In genomic region chr2:9937258-9937657, GRCh38 we compare ENCODE assay signal across 18 cellular contexts. TPM values are rescaled to one million over a fixed set of nuclear protein-coding genes. Genes with fewer than 3 reads are reported as not detected.
DNase-seq lines count a peak whose midpoint lies in the region; ATAC-seq and TF ChIP-seq lines count a peak whose summit lies in the region.
"Had no signal": no experiment of that assay in that cellular context is flagged by ENCODE, and none has a peak within 500 bp of the region (broad histone marks: within the 10 kb centered on the region; RNA-seq: fewer than 3 reads in every experiment).

No MANE protein-coding gene starts in this region.

- no peak for ATAC-seq in stimulated activated naive CD8-positive, alpha-beta T cell treated with anti-CD3 and anti-CD28 coated beads, Interleukin-15, amount 100 ng/mL, for 72 hours
- ATAC-seq in WTC11 = no peak
- ATAC-seq: CD8-positive, alpha-beta T cell had no signal

- DNase-seq in stimulated activated naive CD8-positive, alpha-beta T cell treated with anti-CD3 and anti-CD28 coated beads, Interleukin-15, amount 100 ng/mL, for 72 hours = no peak
- DNase-seq in WTC11 (ENCODE audit: low spot score) = no peak
- DNase-seq in neural progenitor cell (ENCODE audit: low spot score) = no peak
- no peak for DNase-seq in epidermal melanocyte (ENCODE audit: insufficient read length, low spot score)
- no peak for DNase-seq in NCI-H1105 (lab: John Stamatoyannopoulos, UW)
- DNase-seq: AML-193; Caco-2; Calu3; CD4-positive, alpha-beta T cell; CD8-positive, alpha-beta T cell; DMS79 treated with DMSO at 0.1 percent for 48 hours; GF-D8 had no signal

- H3K4me3 Mint-ChIP-seq in stimulated activated naive CD8-positive, alpha-beta T cell treated with anti-CD3 and anti-CD28 coated beads, Interleukin-15, Interleukin-2, amounts not matched to agents 100 ng/mL and 50 ng/mL, for 24 hours = no peak overlapping the region
- no peak overlapping the region for H3K4me3 Mint-ChIP-seq in stimulated activated naive CD8-positive, alpha-beta T cell treated with anti-CD3 and anti-CD28 coated beads, Interleukin-15, amount 100 ng/mL, for 72 hours
- no peak overlapping the region for H3K4me3 Mint-ChIP-seq in WTC11
- no peak overlapping the region for H3K4me3 Mint-ChIP-seq in neural progenitor cell
- H3K4me3 Mint-ChIP-seq: B cell; CD4-positive, alpha-beta T cell; CD8-positive, alpha-beta T cell had no signal

- peaks cover 5% of the 10 kb centered on the region for H3K4me1 Mint-ChIP-seq in stimulated activated naive CD8-positive, alpha-beta T cell treated with anti-CD3 and anti-CD28 coated beads, Interleukin-15, Interleukin-2, amounts not matched to agents 100 ng/mL and 50 ng/mL, for 24 hours (ENCODE audit: low read depth)
- H3K4me1 Mint-ChIP-seq in stimulated activated naive CD8-positive, alpha-beta T cell treated with anti-CD3 and anti-CD28 coated beads, Interleukin-15, amount 100 ng/mL, for 72 hours = no peaks in the 10 kb centered on the region
- H3K4me1 Mint-ChIP-seq in WTC11 (peaks cover 26% of the 10 kb centered on the region), neural progenitor cell (peaks cover 15% of the 10 kb centered on the region)
- H3K4me1 Mint-ChIP-seq: B cell had no signal

- no peak overlapping the region for H2AFZ ChIP-seq in neural progenitor cell (replicated peaks)

- peak overlapping the region; percentile 63 for H3K27ac Mint-ChIP-seq in stimulated activated naive CD8-positive, alpha-beta T cell treated with anti-CD3 and anti-CD28 coated beads, Interleukin-15, Interleukin-2, amounts not matched to agents 100 ng/mL and 50 ng/mL, for 24 hours
- peak overlapping the region in 1 of 2 donors; percentile 34 for H3K27ac Mint-ChIP-seq in stimulated activated naive CD8-positive, alpha-beta T cell treated with anti-CD3 and anti-CD28 coated beads, Interleukin-15, amount 100 ng/mL, for 72 hours
- H3K27ac Mint-ChIP-seq in WTC11 = peak overlapping the region; percentile 86; the same call in 1 of the 2 replicates
- no peak overlapping the region for H3K27ac Mint-ChIP-seq in neural progenitor cell
- H3K27ac Mint-ChIP-seq: B cell; CD4-positive, alpha-beta T cell; CD8-positive, alpha-beta T cell had no signal

- no peaks in the 10 kb centered on the region for H3F3A ChIP-seq in neural progenitor cell (ENCODE audit: low read depth)

- no peaks in the 10 kb centered on the region for H3K9me3 Mint-ChIP-seq in stimulated activated naive CD8-positive, alpha-beta T cell treated with anti-CD3 and anti-CD28 coated beads, Interleukin-15, Interleukin-2, amounts not matched to agents 100 ng/mL and 50 ng/mL, for 24 hours
- H3K9me3 Mint-ChIP-seq in stimulated activated naive CD8-positive, alpha-beta T cell treated with anti-CD3 and anti-CD28 coated beads, Interleukin-15, amount 100 ng/mL, for 72 hours = no peaks in the 10 kb centered on the region
- peaks cover 8% of the 10 kb centered on the region; the same call in 1 of the 2 replicates for H3K9me3 Mint-ChIP-seq in WTC11
- H3K9me3 Mint-ChIP-seq in neural progenitor cell = no peaks in the 10 kb centered on the region
- H3K9me3 Mint-ChIP-seq: CD4-positive, alpha-beta T cell; CD8-positive, alpha-beta T cell had no signal

- H3K4me3 ChIP-seq in neural progenitor cell = no peak overlapping the region
- H3K4me3 ChIP-seq: A549; BLaER1 treated with 17β-estradiol and CSF1 and Interleukin-3, amounts not matched to agents 10 nM and 100 nM had no signal

- CTCF ChIA-PET in WTC11 (lab: Charles Lee) = interaction anchor here (0.7 kb wide), 1 partner anchor 167 kb away, joined by 3 read pairs; no protein-coding TSS in a partner anchor

- no peaks in the 10 kb centered on the region for H3K79me2 ChIP-seq in neural progenitor cell (ENCODE audit: low read depth)

- H3K9ac ChIP-seq in neural progenitor cell = no peak overlapping the region
- H3K9ac ChIP-seq: BLaER1 treated with 17β-estradiol and CSF1 and Interleukin-3, amounts not matched to agents 10 nM and 100 nM had no signal

- no peak overlapping the region for H3K4me2 ChIP-seq in neural progenitor cell
- H3K4me2 ChIP-seq: A549; BLaER1 treated with 17β-estradiol and CSF1 and Interleukin-3, amounts not matched to agents 10 nM and 100 nM had no signal

- POLR2A ChIA-PET in WTC11 (lab: Charles Lee) = no interaction called here

- TF ChIP-seq CTCF in WTC11 (IDR thresholded peaks at IDR 0.05) (no peak), neural progenitor cell (IDR thresholded peaks at IDR 0.05) (no peak)

- no peaks in the 10 kb centered on the region for H3K9me3 ChIP-seq in neural progenitor cell (ENCODE audit: low read depth)
- H3K9me3 ChIP-seq: A549; BLaER1 treated with 17β-estradiol and CSF1 and Interleukin-3, amounts not matched to agents 10 nM and 100 nM; Caco-2 had no signal

- no peaks in the 10 kb centered on the region for H3K27me3 ChIP-seq in neural progenitor cell
- H3K27me3 ChIP-seq: BLaER1 treated with 17β-estradiol and CSF1 and Interleukin-3, amounts not matched to agents 10 nM and 100 nM had no signal

- H3K36me3 ChIP-seq in neural progenitor cell = peaks cover 13% of the 10 kb centered on the region

- peak overlapping the region; percentile 53 for H3K27ac ChIP-seq in neural progenitor cell
- H3K27ac ChIP-seq: 22Rv1; A549; BLaER1 treated with 17β-estradiol and CSF1 and Interleukin-3, amounts not matched to agents 10 nM and 100 nM; C4-2B had no signal

- peaks cover 23% of the 10 kb centered on the region for H3K36me3 Mint-ChIP-seq in stimulated activated naive CD8-positive, alpha-beta T cell treated with anti-CD3 and anti-CD28 coated beads, Interleukin-15, Interleukin-2, amounts not matched to agents 100 ng/mL and 50 ng/mL, for 24 hours (ENCODE audit: low read depth)
- H3K36me3 Mint-ChIP-seq in WTC11 (peaks cover 30% of the 10 kb centered on the region), neural progenitor cell (peaks cover 18% of the 10 kb centered on the region)

- H4K20me1 ChIP-seq in neural progenitor cell (ENCODE audit: low read depth) = no peaks in the 10 kb centered on the region
- H4K20me1 ChIP-seq: BLaER1 treated with 17β-estradiol and CSF1 and Interleukin-3, amounts not matched to agents 10 nM and 100 nM had no signal

- no peaks in the 10 kb centered on the region for H3K27me3 Mint-ChIP-seq in stimulated activated naive CD8-positive, alpha-beta T cell treated with anti-CD3 and anti-CD28 coated beads, Interleukin-15, Interleukin-2, amounts not matched to agents 100 ng/mL and 50 ng/mL, for 24 hours
- H3K27me3 Mint-ChIP-seq in stimulated activated naive CD8-positive, alpha-beta T cell treated with anti-CD3 and anti-CD28 coated beads, Interleukin-15, amount 100 ng/mL, for 72 hours = no peaks in the 10 kb centered on the region
- H3K27me3 Mint-ChIP-seq in WTC11 (ENCODE audit: low read depth) = no peaks in the 10 kb centered on the region
- no peaks in the 10 kb centered on the region for H3K27me3 Mint-ChIP-seq in neural progenitor cell (ENCODE audit: insufficient read depth, low read depth)
- H3K27me3 Mint-ChIP-seq: CD4-positive, alpha-beta T cell had no signal

- H3K4me1 ChIP-seq in neural progenitor cell = peaks cover 13% of the 10 kb centered on the region
- H3K4me1 ChIP-seq: BLaER1 treated with 17β-estradiol and CSF1 and Interleukin-3, amounts not matched to agents 10 nM and 100 nM had no signal

TF ChIP-seq in WTC11, 78 proteins besides CTCF, POLR2A, EP300 and RAD21:
- TF ChIP-seq GABPB1 (CRISPR knock-in tag; IDR thresholded peaks at IDR 0.05) = no peak
- no peak for TF ChIP-seq NR2C2 (CRISPR knock-in tag; IDR thresholded peaks at IDR 0.05)
- TF ChIP-seq TP53 (CRISPR knock-in tag; IDR thresholded peaks at IDR 0.05) = no peak
- no peak for TF ChIP-seq ZNF671 (CRISPR knock-in tag; IDR thresholded peaks at IDR 0.05)
- no peak for TF ChIP-seq MLX (CRISPR knock-in tag; IDR thresholded peaks at IDR 0.05)
- no peak for TF ChIP-seq ZNF317 (CRISPR knock-in tag; IDR thresholded peaks at IDR 0.05; ENCODE audit: borderline replicate concordance, low read depth)
- TF ChIP-seq NR3C1 (CRISPR knock-in tag; conservative IDR thresholded peaks at IDR 0.05; ENCODE audit: low read depth) = no peak
- no peak for TF ChIP-seq ZBTB21 (CRISPR knock-in tag; IDR thresholded peaks at IDR 0.05; ENCODE audit: borderline replicate concordance)
TF ChIP-seq in WTC11: peak in this region for 0.

RNA-seq across cellular contexts. Expression of gene GRHL1, which starts 14.2 kb away (rescaled TPM):
- total RNA-seq in WTC11 (2021) (2.7 to 5.0 TPM (median 4.7 TPM) in 3 replicates), neural progenitor cell (ENCODE audit: low replicate concordance) (4.7 and 5.8 TPM in 2 replicates)
